7 cellular contexts compared by ENCODE assay signal in genomic region chr13:112800807-112801206, GRCh38.
DNase-seq lines count a peak whose midpoint lies in the region; ATAC-seq, FAIRE-seq and TF ChIP-seq lines count a peak whose summit lies in the region.
"Not testable (repeated sequence)": the region's sequence is repeated elsewhere in the genome, so short reads cannot be mapped to it uniquely, and the experiment has no call there.

No MANE protein-coding gene starts in this region.

- H3K36me3 ChIP-seq in GM12878 (ENCODE audit: control insufficient read depth in 2 of 2, insufficient read depth in 2 of 2, low read length in 1 of 2): not testable (repeated sequence)

- SMC1A ChIA-PET in GM12878 (lab: Charles Lee; ENCODE audit: uncharacterized antibody, unreplicated experiment): interaction anchor here (0.6 to 1.4 kb wide), 3 partner anchors 73 to 195 kb away, joined by 3 read pairs; no protein-coding TSS in a partner anchor

- H3K27ac ChIP-seq in GM12878 (ENCODE audit: control insufficient read depth, insufficient read depth): peak overlapping the region; percentile 62

- CTCF ChIA-PET in GM12878 (lab: Yijun Ruan, JAX): interaction anchor here (1.5 kb wide), 1 partner anchor 74 kb away, joined by 4 read pairs; no protein-coding TSS in a partner anchor

- H3K4me3 ChIP-seq in GM12878: not testable (repeated sequence)

- not testable (repeated sequence) for H3K27me3 ChIP-seq in GM12878 (replicated peaks in 1 of 2; ENCODE audit: control insufficient read depth in 2 of 2, insufficient read depth in 2 of 2, low read length in 1 of 2)

- not testable (repeated sequence) for TF ChIP-seq POLR2A in GM12891 (IDR thresholded peaks at IDR 0.05; ENCODE audit: low read depth, low read length); GM12878 (IDR thresholded peaks at IDR 0.05; ENCODE audit: low read depth, low read length)

- not testable (repeated sequence) for BruUV-seq in GM12878 (replicated peaks; lab: Mats Ljungman, UMichigan)

- peak; percentile 32 for ATAC-seq in GM18502 (IDR thresholded peaks at IDR 0.05; ENCODE audit: poor library complexity, unreplicated experiment)
- peak; percentile 34 for ATAC-seq in GM18868 (IDR thresholded peaks at IDR 0.05; ENCODE audit: unreplicated experiment)
- ATAC-seq in HG02885 (IDR thresholded peaks at IDR 0.05; ENCODE audit: poor library complexity, unreplicated experiment): peak; percentile 27
- peak; percentile 47 for ATAC-seq in GM12878

- not testable (repeated sequence) for TF ChIP-seq RAD21 in GM12878 (IDR thresholded peaks at IDR 0.05; ENCODE audit: insufficient read depth, low read depth, low read length)

- H3K4me2 ChIP-seq in GM12878 (ENCODE audit: control insufficient read depth, insufficient read depth): peak overlapping the region; percentile 66

- H2AFZ ChIP-seq in GM12878 (ENCODE audit: control insufficient read depth, low read depth, low read length): not testable (repeated sequence)

- TF ChIP-seq EP300 in GM12878 (IDR thresholded peaks at IDR 0.05; ENCODE audit: borderline replicate concordance in 1 of 2, control insufficient read depth in 1 of 2, low read depth in 2 of 2, low read length in 2 of 2): not testable (repeated sequence)

- H3K79me2 ChIP-seq in GM12878 (ENCODE audit: control insufficient read depth, insufficient read depth, low read length): not testable (repeated sequence)

- TF ChIP-seq CTCF in GM10266 (IDR thresholded peaks at IDR 0.05; ENCODE audit: control insufficient read depth, insufficient read depth, low read depth, missing control alignments); GM12878 (IDR thresholded peaks at IDR 0.05 in 2 of 3, conservative IDR thresholded peaks at IDR 0.05 in 1 of 3; ENCODE audit: control insufficient read depth in 2 of 3, extremely low read depth in 1 of 3, insufficient read depth in 1 of 3, low read depth in 3 of 3, low read length in 3 of 3): not testable (repeated sequence)

- intact Hi-C loops in GM12878 (cut with micrococcal nuclease; ENCODE audit: unreplicated experiment): not testable (repeated sequence)

- not testable (repeated sequence) for H3K9me3 ChIP-seq in GM12878 (replicated peaks; ENCODE audit: control insufficient read depth, insufficient read depth, low read length)

- not testable (repeated sequence) for H3K9ac ChIP-seq in GM12878 (ENCODE audit: control insufficient read depth, insufficient read depth, low read length)

- RAD21 ChIA-PET in GM12878 (lab: Charles Lee; ENCODE audit: unreplicated experiment): interaction anchor here (0.7 to 1.6 kb wide), 2 partner anchors 31 to 112 kb away, joined by 3 to 5 read pairs; partner anchors contain the start of gene ATP11A

- peak; percentile 5 for FAIRE-seq in GM12891 (lab: Jason Lieb, UNC)
- FAIRE-seq in GM12878 (lab: Jason Lieb, UNC): not testable (repeated sequence)
- peak; percentile 37 for FAIRE-seq in urothelium cell line (lab: Jason Lieb, UNC)

- POLR2A ChIA-PET in GM12878 (lab: Charles Lee): not testable (repeated sequence)

- in situ Hi-C loops in GM12878 (cut with MboI): not testable (repeated sequence)

- not testable (repeated sequence) for H4K20me1 ChIP-seq in GM12878 (ENCODE audit: control insufficient read depth, insufficient read depth)

- DNase-seq in GM10266 (ENCODE audit: extremely low spot score): peak; percentile 34
- not testable (repeated sequence) for DNase-seq in GM12891 (ENCODE audit: insufficient read length, low spot score); GM12878 (ENCODE audit: low read depth, low spot score); urothelium cell line (ENCODE audit: low spot score)

- 6% methylated on average over 4 of the region's 6 CpGs for WGBS in GM12878 (ENCODE audit: insufficient coverage, insufficient replicate concordance, low lambda C conversion rate, missing lambda C conversion rate)

- H3K4me1 ChIP-seq in GM12878 (ENCODE audit: control insufficient read depth, insufficient read depth, low read length): peaks cover 16% of the 10 kb centered on the region; the same call in 1 of the 2 replicates

TF ChIP-seq in GM12878, 131 proteins besides CTCF, POLR2A, EP300 and RAD21:
- TF ChIP-seq ATF2 (IDR thresholded peaks at IDR 0.05; ENCODE audit: low read length) (peak; percentile 82), ATF7 (IDR thresholded peaks at IDR 0.05; ENCODE audit: low read depth) (peak; percentile 96), CREB1 (IDR thresholded peaks at IDR 0.05; ENCODE audit: low read depth) (0 out of 2 replicates have a peak, but pooled peaks have one; percentile 38), NFIC (IDR thresholded peaks at IDR 0.05; ENCODE audit: low read depth, low read length) (peak; percentile 59; the same call in 1 of the 2 replicates), FOXM1 (IDR thresholded peaks at IDR 0.05; ENCODE audit: low read depth, low read length) (peak; percentile 23; the same call in 1 of the 2 replicates), CREM (IDR thresholded peaks at IDR 0.05; ENCODE audit: low read depth) (peak; percentile 53; the same call in 1 of the 2 replicates), JUNB (IDR thresholded peaks at IDR 0.05) (peak; percentile 57)
TF ChIP-seq in GM12878: peak in this region for 7; not testable (repeated sequence) for 124.
